In the genomic region with DNA sequence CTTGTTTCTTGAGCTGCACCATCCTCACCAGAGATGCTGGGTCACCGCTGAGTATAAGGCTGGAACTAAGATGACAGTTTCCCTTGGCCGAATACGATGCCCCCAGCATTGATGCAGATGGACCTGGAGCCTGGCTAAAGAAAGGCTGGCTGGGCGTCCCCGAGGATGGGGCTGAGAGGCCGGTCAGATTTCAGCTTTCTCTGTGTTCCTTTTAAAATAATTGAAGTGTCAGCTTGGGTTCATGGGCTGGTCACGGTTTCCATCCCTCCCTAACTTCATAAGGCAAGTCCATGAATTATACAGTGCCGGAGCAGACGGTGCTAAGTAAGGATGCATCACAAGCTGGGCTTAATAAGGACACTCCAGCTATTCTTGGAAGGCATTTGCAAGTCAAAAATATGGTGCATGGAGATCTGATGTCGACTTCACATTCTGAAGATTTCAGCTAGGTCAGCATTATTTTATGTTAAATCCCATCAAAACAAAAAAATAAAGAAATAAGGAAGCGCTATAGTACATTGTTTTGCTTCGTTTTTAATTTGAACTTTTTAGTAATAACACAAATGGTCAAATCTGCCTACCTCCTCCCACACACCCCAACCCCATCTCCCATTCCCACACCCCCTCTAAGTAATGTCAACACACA, we compare ENCODE assay signal across 22 cellular contexts.
"Had no signal": no experiment of that assay in that cellular context is flagged by ENCODE, and none has a peak within 500 bp of the region (broad histone marks: within the 10 kb centered on the region; RNA-seq: fewer than 3 reads in every experiment).

No MANE protein-coding gene starts in this region.

- DNase-seq: effector memory CD8-positive, alpha-beta T cell; gastrocnemius medialis; head of caudate nucleus; left colon; mesendoderm; naive B cell; occipital lobe; pancreas; stimulated activated CD4-positive, alpha-beta T cell treated with anti-CD3 and anti-CD28 coated beads, Interleukin-2, amount 100 ng/mL, for 24 hours; stimulated activated CD4-positive, alpha-beta T cell treated with anti-CD3 and anti-CD28 coated beads, Interleukin-4, amount 100 ng/mL, for 4 hours; stimulated activated naive B cell treated with anti-CD40 and anti-IgM and Interleukin-4, amounts not matched to agents 10 μg/mL and 1 μg/mL and 100 μg/mL, for 72 hours; stimulated activated naive CD8-positive, alpha-beta T cell treated with anti-CD3 and anti-CD28 coated beads, Interleukin-15, amount 100 ng/mL, for 72 hours; transverse colon had no signal

- H3K9me3 ChIP-seq: esophagus muscularis mucosa, gastrocnemius medialis, pancreas, thoracic aorta, transverse colon had no signal

- H3K4me3 Mint-ChIP-seq: dendritic cell treated with granulocyte-macrophage colony-stimulating factor and Interleukin-4, amounts not matched to agents 40 ng/mL and 50 ng/mL, for 4 days; effector memory CD8-positive, alpha-beta T cell; naive B cell; nephron; stimulated activated naive B cell treated with anti-CD40 and anti-IgM and Interleukin-4, amounts not matched to agents 10 μg/mL and 1 μg/mL and 100 μg/mL, for 72 hours; stimulated activated naive CD8-positive, alpha-beta T cell treated with anti-CD3 and anti-CD28 coated beads, Interleukin-15, amount 100 ng/mL, for 72 hours had no signal

- H3K27ac ChIP-seq: epithelial cell of prostate, esophagus muscularis mucosa, gastrocnemius medialis, hepatocyte, pancreas, skin epidermis, thoracic aorta, transverse colon had no signal

- H3K36me3 Mint-ChIP-seq: naive B cell had no signal

- H3K36me3 ChIP-seq: esophagus muscularis mucosa, gastrocnemius medialis, pancreas, thoracic aorta, transverse colon had no signal

- H3K27me3 ChIP-seq: gastrocnemius medialis, pancreas, transverse colon had no signal

- H3K4me1 ChIP-seq: gastrocnemius medialis, pancreas, transverse colon had no signal

- H3K9me3 Mint-ChIP-seq: dendritic cell treated with granulocyte-macrophage colony-stimulating factor and Interleukin-4, amounts not matched to agents 40 ng/mL and 50 ng/mL, for 4 days; effector memory CD8-positive, alpha-beta T cell; nephron; stimulated activated naive B cell treated with anti-CD40 and anti-IgM and Interleukin-4, amounts not matched to agents 10 μg/mL and 1 μg/mL and 100 μg/mL, for 72 hours; stimulated activated naive CD8-positive, alpha-beta T cell treated with anti-CD3 and anti-CD28 coated beads, Interleukin-15, amount 100 ng/mL, for 72 hours had no signal

- ATAC-seq: effector memory CD8-positive, alpha-beta T cell; gastrocnemius medialis; left colon; pancreas; sciatic nerve; stimulated activated naive B cell treated with anti-CD40 and anti-IgM and Interleukin-4, amounts not matched to agents 10 μg/mL and 1 μg/mL and 100 μg/mL, for 72 hours; stimulated activated naive CD8-positive, alpha-beta T cell treated with anti-CD3 and anti-CD28 coated beads, Interleukin-15, amount 100 ng/mL, for 72 hours had no signal

- H3K27ac Mint-ChIP-seq: dendritic cell treated with granulocyte-macrophage colony-stimulating factor and Interleukin-4, amounts not matched to agents 40 ng/mL and 50 ng/mL, for 4 days; progenitor cell of endocrine pancreas; stimulated activated naive B cell treated with anti-CD40 and anti-IgM and Interleukin-4, amounts not matched to agents 10 μg/mL and 1 μg/mL and 100 μg/mL, for 72 hours; stimulated activated naive CD8-positive, alpha-beta T cell treated with anti-CD3 and anti-CD28 coated beads, Interleukin-15, amount 100 ng/mL, for 72 hours had no signal

- H3K4me3 ChIP-seq: esophagus muscularis mucosa, gastrocnemius medialis, hepatocyte, pancreas, skin epidermis, thoracic aorta, transverse colon had no signal
